Comparison of ENCODE assay signal across 1 cellular context in genomic region chr1:152042030-152042429, GRCh38.
TF ChIP-seq lines count a peak whose summit lies in the region.

No MANE protein-coding gene starts in this region.

TF ChIP-seq in H1, 55 proteins besides CTCF, POLR2A, EP300 and RAD21:
- no peak for TF ChIP-seq SRF (IDR thresholded peaks at IDR 0.05; ENCODE audit: low read depth, low read length)
